24 cellular contexts compared by ENCODE assay signal in the genomic region with DNA sequence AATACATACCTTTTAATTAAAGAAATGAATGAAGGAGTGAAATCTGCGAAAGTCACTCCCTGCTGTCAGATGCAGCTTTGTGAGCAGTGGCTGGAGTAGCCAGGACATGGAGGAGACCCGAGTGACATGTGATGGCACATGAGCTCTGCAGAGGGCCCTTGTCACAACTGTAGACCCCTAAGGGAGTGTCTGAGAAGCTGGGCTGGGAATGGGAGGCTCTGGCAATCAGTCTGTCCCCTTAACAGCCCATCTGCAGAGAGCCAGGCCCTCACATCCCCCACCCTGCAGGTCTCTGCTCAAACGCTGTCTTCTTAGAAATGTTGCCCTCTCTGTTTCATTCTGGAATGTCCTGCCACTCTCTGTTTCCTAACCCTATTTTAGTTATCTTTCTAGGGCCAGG.
"Had no signal": no experiment of that assay in that cellular context is flagged by ENCODE, and none has a peak within 500 bp of the region (broad histone marks: within the 10 kb centered on the region; RNA-seq: fewer than 3 reads in every experiment).

No MANE protein-coding gene starts in this region.

- DNase-seq: stimulated activated CD4-positive, alpha-beta T cell treated with anti-CD3 and anti-CD28 coated beads, Interleukin-2, amount 100 ng/mL, for 48 hours; stimulated activated CD4-positive, alpha-beta T cell treated with anti-CD3 and anti-CD28 coated beads, Interleukin-4, amount 100 ng/mL, for 1 hour; stimulated activated CD4-positive, alpha-beta T cell treated with anti-CD3 and anti-CD28 coated beads, Interleukin-4, amount 100 ng/mL, for 24 hours; stimulated activated CD4-positive, alpha-beta T cell treated with anti-CD3 and anti-CD28 coated beads, Interleukin-4, amount 100 ng/mL, for 4 hours; stimulated activated CD8-positive, alpha-beta memory T cell treated with anti-CD3 and anti-CD28 coated beads, Interleukin-4, amount 100 ng/mL, for 48 hours; stimulated activated naive B cell treated with anti-CD40 and anti-IgM and Interleukin-4, amounts not matched to agents 10 μg/mL and 1 μg/mL and 100 μg/mL, for 72 hours; stimulated activated naive CD4-positive, alpha-beta T cell; stimulated activated naive CD4-positive, alpha-beta T cell treated with Interleukin-2 at 50 U/mL for 16 hours; stimulated activated naive CD8-positive, alpha-beta T cell treated with anti-CD3 and anti-CD28 coated beads, Interleukin-15, amount 100 ng/mL, for 72 hours; stimulated activated naive CD8-positive, alpha-beta T cell treated with anti-CD3 and anti-CD28 coated beads, Interleukin-15, Interleukin-2, amounts not matched to agents 100 U/mL and 50 U/mL, for 24 hours; stomach; substantia nigra; testis; thyroid gland; tibial artery; transverse colon; trophoblast cell; upper lobe of left lung; upper lobe of right lung; uterus had no signal

- H3K4me1 ChIP-seq: thyroid gland, upper lobe of left lung, uterus had no signal

- H3K27ac ChIP-seq: stomach, suprapubic skin, testis, thoracic aorta, thyroid gland, tibial artery, tibial nerve, transverse colon, upper lobe of left lung, upper lobe of right lung, uterus, vagina had no signal

- H3K4me3 ChIP-seq: stomach, suprapubic skin, testis, thoracic aorta, thyroid gland, tibial artery, tibial nerve, transverse colon, upper lobe of left lung, upper lobe of right lung, uterus, vagina had no signal

- H3K36me3 ChIP-seq: stomach, suprapubic skin, thoracic aorta, thyroid gland, tibial artery, tibial nerve, transverse colon, upper lobe of left lung, upper lobe of right lung, uterus, vagina had no signal

- H3K9me3 ChIP-seq: stomach, suprapubic skin, testis, thoracic aorta, thyroid gland, tibial artery, tibial nerve, transverse colon, upper lobe of left lung, upper lobe of right lung, uterus, vagina had no signal

- H3K27me3 ChIP-seq: stomach, testis, thyroid gland, tibial artery, tibial nerve, transverse colon, upper lobe of left lung, uterus, vagina had no signal
